ENCODE assay signal across 8 cellular contexts in the genomic region with DNA sequence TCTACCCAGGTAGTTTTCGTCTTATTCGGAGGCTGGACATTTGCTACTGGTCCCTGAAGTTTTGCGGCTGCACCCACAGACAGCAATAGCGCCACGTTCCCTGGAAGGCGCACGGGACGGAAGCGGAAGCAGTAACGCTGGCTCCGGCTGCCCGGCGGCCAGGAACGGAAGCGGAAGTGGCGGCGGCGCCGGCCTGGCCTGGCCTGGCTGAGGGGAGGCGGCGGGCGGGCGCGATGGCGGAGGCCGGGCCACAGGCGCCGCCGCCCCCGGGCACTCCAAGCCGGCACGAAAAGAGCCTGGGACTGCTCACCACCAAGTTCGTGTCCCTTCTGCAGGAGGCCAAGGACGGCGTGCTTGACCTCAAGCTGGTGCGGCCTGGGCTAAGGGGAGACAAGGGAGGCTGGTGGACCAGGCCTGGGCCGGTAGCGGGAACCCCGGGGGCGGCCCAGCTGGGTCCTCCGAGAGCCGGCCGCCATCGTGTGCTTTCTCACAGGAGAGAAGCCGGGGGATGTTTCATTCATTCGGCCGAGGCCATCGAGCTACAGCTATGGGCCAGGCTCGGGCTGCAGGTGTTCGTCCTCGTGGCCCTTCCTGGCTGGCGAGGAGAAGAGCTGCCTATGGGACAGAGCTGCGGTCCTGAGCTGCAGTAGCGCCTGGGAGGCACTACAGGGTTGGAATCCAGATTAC. TPM values are rescaled to one million over a fixed set of nuclear protein-coding genes. Genes with fewer than 3 reads are reported as not detected.
DNase-seq lines count a peak whose midpoint lies in the region; ATAC-seq and TF ChIP-seq lines count a peak whose summit lies in the region.

A gene with protein sequence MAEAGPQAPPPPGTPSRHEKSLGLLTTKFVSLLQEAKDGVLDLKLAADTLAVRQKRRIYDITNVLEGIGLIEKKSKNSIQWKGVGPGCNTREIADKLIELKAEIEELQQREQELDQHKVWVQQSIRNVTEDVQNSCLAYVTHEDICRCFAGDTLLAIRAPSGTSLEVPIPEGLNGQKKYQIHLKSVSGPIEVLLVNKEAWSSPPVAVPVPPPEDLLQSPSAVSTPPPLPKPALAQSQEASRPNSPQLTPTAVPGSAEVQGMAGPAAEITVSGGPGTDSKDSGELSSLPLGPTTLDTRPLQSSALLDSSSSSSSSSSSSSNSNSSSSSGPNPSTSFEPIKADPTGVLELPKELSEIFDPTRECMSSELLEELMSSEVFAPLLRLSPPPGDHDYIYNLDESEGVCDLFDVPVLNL (plus strand): TSS at position 161 of the 687 bp plus-strand sequence. CDS start 73 bp downstream, at position 234.

- H3K4me3 Mint-ChIP-seq in Calu3 (ENCODE audit: low read depth, unreplicated experiment), result peak within 1 kb of the TSS; percentile 87

- no peak for TF ChIP-seq CTCF in Calu3 (IDR thresholded peaks at IDR 0.05; ENCODE audit: unreplicated experiment)
- no peak for TF ChIP-seq CTCF in epithelial cell of esophagus (IDR thresholded peaks at IDR 0.05; ENCODE audit: insufficient read depth, low read depth, low read length, missing control alignments)

- BruUV-seq in Calu3 (replicated peaks; lab: Mats Ljungman, UMichigan), result TSS peak; percentile 50

- H3K9me3 Mint-ChIP-seq in Calu3 (ENCODE audit: low read depth, unreplicated experiment), result no peaks in the 10 kb centered on the region

- peak within 1 kb of the TSS; percentile 95 for H3K4me3 ChIP-seq in HUES48 (ENCODE audit: low read depth, low read length)
- H3K4me3 ChIP-seq in epithelial cell of esophagus (ENCODE audit: low read length), result peak within 1 kb of the TSS; percentile 69

- H3K36me3 Mint-ChIP-seq in Calu3 (ENCODE audit: insufficient read depth, unreplicated experiment), result peaks cover 59% of the 10 kb centered on the region

- peak within 1 kb of the TSS; percentile 44 for H3K27ac ChIP-seq in HUES48 (ENCODE audit: low read depth, low read length)

- no peaks in the 10 kb centered on the region for H3K9me3 ChIP-seq in HUES48 (ENCODE audit: control insufficient read depth, insufficient read depth, low read length)

- DNase-seq in Calu3 (peak; percentile 95), OCI-M1 (lab: John Stamatoyannopoulos, UW) (peak; percentile 94), activated T-cell treated with anti-CD3 and anti-CD28 coated beads for 24 hours (ENCODE audit: low read depth) (peak; percentile 85), epithelial cell of esophagus (ENCODE audit: low read depth) (peak; percentile 95), mucosa of gallbladder (ENCODE audit: low spot score) (peak; percentile 91)
- peak; percentile 83 for DNase-seq in stimulated activated CD8-positive, alpha-beta memory T cell treated with anti-CD3 and anti-CD28 coated beads, Interleukin-4, amount 100 ng/mL, for 24 hours (ENCODE audit: low read depth)

- H3K9ac ChIP-seq in HUES48 (ENCODE audit: low read depth, low read length), result peak within 1 kb of the TSS; percentile 82

- H3K27me3 ChIP-seq in HUES48 (ENCODE audit: control insufficient read depth, insufficient read depth, low read length), result no peaks in the 10 kb centered on the region

- H3K27me3 Mint-ChIP-seq in Calu3 (ENCODE audit: unreplicated experiment), result no peaks in the 10 kb centered on the region

- H3K4me1 Mint-ChIP-seq in Calu3 (ENCODE audit: low read depth, unreplicated experiment), result peaks cover 37% of the 10 kb centered on the region

- ATAC-seq in GM21367 (IDR thresholded peaks at IDR 0.05; ENCODE audit: unreplicated experiment), result peak; percentile 75

- H3K27ac Mint-ChIP-seq in Calu3 (ENCODE audit: unreplicated experiment), result peak within 1 kb of the TSS; percentile 82

- peaks cover 42% of the 10 kb centered on the region for H3K36me3 ChIP-seq in HUES48 (ENCODE audit: control insufficient read depth, insufficient read depth, low read length)

- H3K4me1 ChIP-seq in HUES48 (ENCODE audit: control insufficient read depth, insufficient read depth, low read length), result 0 out of 2 replicates have a peak, but pooled peaks cover 7% of the 10 kb centered on the region

- intact Hi-C loops in Calu3 (cut with micrococcal nuclease; ENCODE audit: unreplicated experiment), result no loop called here

- CTCF ChIA-PET in Calu3 (lab: Charles Lee), result interaction anchor here (0.6 to 0.7 kb wide), 3 partner anchors 14 to 238 kb away, joined by 3 to 7 read pairs (median 7); no protein-coding TSS in a partner anchor

RNA-seq across cellular contexts. Expression of the gene that starts here (rescaled TPM):
- total RNA-seq in Calu3 (2022) (95.3 and 101 TPM in 2 replicates), mucosa of gallbladder (54.9 TPM)

Comparison
In these comparisons a context has a peak if more than half of its experiments do, and no peak if none do; other contexts are left out.
1. Peak in every context shown above with its lines: DNase-seq, ATAC-seq, H3K4me3 ChIP-seq and H3K27ac ChIP-seq.